Comparison of ENCODE assay signal across 15 cellular contexts in the genomic region with DNA sequence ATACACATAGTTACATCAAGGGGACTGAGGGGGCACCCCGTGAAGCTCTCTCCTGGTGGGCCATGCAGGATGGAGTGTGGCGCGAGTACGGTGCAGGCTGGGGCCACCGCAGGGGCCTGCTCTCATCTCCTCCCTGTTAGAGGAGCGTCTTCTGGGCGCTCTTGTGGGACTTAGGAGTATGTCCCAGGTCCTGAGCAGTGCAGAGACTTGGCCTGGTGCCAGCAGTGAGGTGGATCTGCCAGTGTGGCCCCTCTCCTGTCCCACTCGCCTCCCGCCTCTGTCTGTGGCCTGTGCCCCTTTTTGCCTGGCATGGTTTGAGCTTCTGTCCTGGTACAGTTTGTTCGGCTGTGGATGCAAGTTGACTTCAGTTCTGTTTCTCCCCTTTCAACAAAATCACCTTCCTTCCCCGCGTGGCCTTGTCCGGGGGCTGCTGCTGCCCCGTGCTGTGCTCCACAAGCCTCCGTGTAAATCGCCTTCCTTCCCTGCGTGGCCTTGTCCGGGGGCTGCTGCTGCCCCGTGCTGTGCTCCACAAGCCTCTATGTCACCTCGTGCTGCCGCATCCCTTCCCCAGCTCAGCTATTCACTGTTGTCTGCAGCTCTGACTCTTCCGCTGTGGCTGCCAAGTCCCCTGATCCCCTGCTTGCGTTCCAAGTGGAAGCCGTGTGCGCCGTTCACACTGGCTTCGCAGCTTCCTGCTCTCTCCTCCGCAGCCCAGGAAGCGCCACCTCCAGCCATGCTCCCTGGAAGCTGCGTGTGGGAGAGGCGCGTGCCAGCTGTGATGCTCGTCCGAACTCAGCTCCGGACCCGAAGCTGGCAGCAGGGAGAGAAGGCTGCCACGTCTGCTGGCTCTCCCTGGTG. TPM values are rescaled to one million over a fixed set of nuclear protein-coding genes. Genes with fewer than 3 reads are reported as not detected.
A peak's percentile ranks its signal among the peaks of the same experiment; 100 is the strongest.
DNase-seq lines count a peak whose midpoint lies in the region; ATAC-seq and TF ChIP-seq lines count a peak whose summit lies in the region.
"Had no signal": no experiment of that assay in that cellular context is flagged by ENCODE, and none has a peak within 500 bp of the region (broad histone marks: within the 10 kb centered on the region; RNA-seq: fewer than 3 reads in every experiment).

No MANE protein-coding gene starts in this region.

- BruUV-seq in OCI-LY7 (replicated peaks; lab: Mats Ljungman, UMichigan), result no TSS peak
- BruUV-seq in Caco-2 (replicated peaks; lab: Mats Ljungman, UMichigan), result no TSS peak

- no peak overlapping the region for H3K4me3 Mint-ChIP-seq in Caco-2 (ENCODE audit: unreplicated experiment)
- H3K4me3 Mint-ChIP-seq: mesothelial cell of epicardium, T-cell had no signal

- no peaks in the 10 kb centered on the region for H3K36me3 ChIP-seq in right atrium auricular region
- H3K36me3 ChIP-seq in gastrocnemius medialis, result no peaks in the 10 kb centered on the region
- H3K36me3 ChIP-seq in OCI-LY7 (ENCODE audit: insufficient read depth, low read length), result no peaks in the 10 kb centered on the region
- H3K36me3 ChIP-seq in Caco-2 (ENCODE audit: control insufficient read depth, insufficient read depth, low read length), result no peaks in the 10 kb centered on the region

- intact Hi-C loops in gastrocnemius medialis (cut with DNase I; ENCODE audit: low total_unique reads) (no loop called here), OCI-LY7 (cut with micrococcal nuclease; ENCODE audit: unreplicated experiment) (no loop called here), Caco-2 (cut with micrococcal nuclease; ENCODE audit: unreplicated experiment) (no loop called here)

- TF ChIP-seq CTCF in right atrium auricular region (IDR thresholded peaks at IDR 0.05) (peak in 1 of 2 donors; percentile 12), gastrocnemius medialis (IDR thresholded peaks at IDR 0.05 in 4 of 5, conservative IDR thresholded peaks at IDR 0.05 in 1 of 5) (no peak), OCI-LY7 (conservative IDR thresholded peaks at IDR 0.05; ENCODE audit: low read length) (no peak), GM20000 (IDR thresholded peaks at IDR 0.05; ENCODE audit: extremely low read depth, missing control alignments) (no peak), Caco-2 (IDR thresholded peaks at IDR 0.05; ENCODE audit: insufficient read depth in 1 of 2, low read depth in 1 of 2, low read length in 1 of 2, severe bottlenecking in 1 of 2, unreplicated experiment in 1 of 2) (no peak)

- peak; percentile 56 to 61 for ATAC-seq in gastrocnemius medialis
- ATAC-seq: Panc1, T-cell had no signal

- no peaks in the 10 kb centered on the region for H3K4me1 Mint-ChIP-seq in Caco-2 (ENCODE audit: low read depth, unreplicated experiment)

- H3K27me3 ChIP-seq in right atrium auricular region (no peaks in the 10 kb centered on the region), gastrocnemius medialis (no peaks in the 10 kb centered on the region), Caco-2 (replicated peaks; ENCODE audit: control insufficient read depth, insufficient read depth, low read length) (no peaks in the 10 kb centered on the region; the same call in 1 of the 2 replicates)

- H3K9me2 ChIP-seq in OCI-LY7 (ENCODE audit: insufficient read depth, low read length), result no peaks in the 10 kb centered on the region

- no peak for TF ChIP-seq POLR2A in gastrocnemius medialis (IDR thresholded peaks at IDR 0.05)

- peak overlapping the region; percentile 66 to 71 for H3K27ac ChIP-seq in right atrium auricular region
- no peak overlapping the region for H3K27ac ChIP-seq in gastrocnemius medialis
- H3K27ac ChIP-seq in OCI-LY7 (ENCODE audit: low read depth, low read length, poor library complexity, severe bottlenecking), result no peak overlapping the region

- no peak overlapping the region for H3K4me2 ChIP-seq in OCI-LY7 (ENCODE audit: low read length)

- no peak overlapping the region for H3K27ac Mint-ChIP-seq in Caco-2 (ENCODE audit: unreplicated experiment)
- H3K27ac Mint-ChIP-seq: mesothelial cell of epicardium had no signal

- H2AFZ ChIP-seq in OCI-LY7 (ENCODE audit: low read length), result no peak overlapping the region

- in situ Hi-C loops in G401 (cut with HindIII; ENCODE audit: low sequenced_read_pairs) (no loop called here), gastrocnemius medialis (cut with MboI; ENCODE audit: low sequenced_read_pairs in 4 of 4) (no loop called here)

- no peaks in the 10 kb centered on the region for H3K9me3 ChIP-seq in right atrium auricular region
- H3K9me3 ChIP-seq in gastrocnemius medialis, result no peaks in the 10 kb centered on the region
- no peaks in the 10 kb centered on the region for H3K9me3 ChIP-seq in OCI-LY7 (ENCODE audit: low read length)
- H3K9me3 ChIP-seq in Caco-2, result no peaks in the 10 kb centered on the region

- peaks cover 16% of the 10 kb centered on the region for H3K27me3 Mint-ChIP-seq in Caco-2 (ENCODE audit: insufficient read depth, unreplicated experiment)
- H3K27me3 Mint-ChIP-seq: T-cell had no signal

- CTCF ChIA-PET in OCI-LY7 (lab: Charles Lee; ENCODE audit: unreplicated experiment), result no interaction called here
- CTCF ChIA-PET in Caco-2 (lab: Charles Lee), result no interaction called here

- POLR2A ChIA-PET in OCI-LY7 (lab: Charles Lee), result no interaction called here
- POLR2A ChIA-PET in Caco-2 (lab: Charles Lee), result no interaction called here

- H3K4me3 ChIP-seq in right atrium auricular region, result peak overlapping the region in 1 of 2 donors; percentile 14
- H3K4me3 ChIP-seq in gastrocnemius medialis, result peak overlapping the region in 2 of 4 donors; percentile 11 to 15
- no peak overlapping the region for H3K4me3 ChIP-seq in OCI-LY7 (ENCODE audit: low read depth, low read length, poor library complexity, severe bottlenecking)
- H3K4me3 ChIP-seq in Caco-2 (ENCODE audit: low read depth, low read length), result no peak overlapping the region

- H3K9me3 Mint-ChIP-seq in Caco-2 (ENCODE audit: unreplicated experiment), result no peaks in the 10 kb centered on the region
- H3K9me3 Mint-ChIP-seq: mesothelial cell of epicardium, T-cell had no signal

- H3K4me1 ChIP-seq in right atrium auricular region, result peaks cover 0 to 45% of the 10 kb centered on the region in 2 donors
- H3K4me1 ChIP-seq in gastrocnemius medialis, result peaks cover 16 to 31% of the 10 kb centered on the region in 2 donors
- no peaks in the 10 kb centered on the region for H3K4me1 ChIP-seq in OCI-LY7 (ENCODE audit: insufficient read depth, low read length, poor library complexity, severe bottlenecking)
- no peaks in the 10 kb centered on the region for H3K4me1 ChIP-seq in Caco-2

- H3K79me2 ChIP-seq in OCI-LY7 (ENCODE audit: insufficient read depth, low read depth, low read length), result no peaks in the 10 kb centered on the region

- H3K36me3 Mint-ChIP-seq in Caco-2 (ENCODE audit: insufficient read depth, unreplicated experiment), result peaks cover 4% of the 10 kb centered on the region
- H3K36me3 Mint-ChIP-seq: mesothelial cell of epicardium, T-cell had no signal

- peak; percentile 84 for DNase-seq in G401 (ENCODE audit: low spot score)
- DNase-seq in anterior cingulate cortex (lab: John Stamatoyannopoulos, UW), result peak in 37 of 58 donors; percentile 19 to 65 (median 43)
- peak; percentile 73 for DNase-seq in right atrium auricular region (ENCODE audit: low spot score)
- peak; percentile 16 to 40 for DNase-seq in gastrocnemius medialis
- no peak for DNase-seq in OCI-LY7 (ENCODE audit: low spot score)
- DNase-seq in GM20000 (ENCODE audit: low spot score), result no peak
- no peak for DNase-seq in Caco-2
- DNase-seq: amniotic stem cell; KBM-7; NCI-H1436 treated with DMSO at 0.1 percent for 48 hours; NCI-H524 treated with DMSO at 0.1 percent for 48 hours; stimulated activated CD4-positive, alpha-beta T cell treated with anti-CD3 and anti-CD28 coated beads, Interleukin-4, amount 100 ng/mL, for 1 hour; T-cell had no signal

- H4K20me1 ChIP-seq in OCI-LY7 (ENCODE audit: insufficient read depth, low read length), result no peaks in the 10 kb centered on the region

RNA-seq across cellular contexts. Expression of a gene that starts 13.7 kb away (rescaled TPM):
- 0.06 TPM in 1 of 2 replicates, not detected in the other for total RNA-seq in G401 (2014; rRNA removed; shearing (Covaris generic))
- total RNA-seq in right atrium auricular region (10 to 100 TPM; 33.1 to 41.2 TPM), gastrocnemius medialis (10 to 100 TPM in 1 of 4 donors, 1 to 10 TPM in 3; 3.9 to 11.1 (median 6.5) TPM), OCI-LY7 (2022) (26.2 and 31.6 TPM in 2 replicates), Caco-2 (2022) (1.2 and 1.5 TPM in 2 replicates)
- 43.8 and 45.8 TPM in 2 replicates for total RNA-seq in OCI-LY7 (2014; rRNA removed; shearing (Covaris generic))

Comparison
In these comparisons a context has a peak if more than half of its experiments do, and no peak if none do; other contexts are left out.
1. DNase-seq: peak in G401 (single experiment), anterior cingulate cortex (37 of 58), right atrium auricular region (single experiment) and gastrocnemius medialis (2 of 2); none in OCI-LY7 (single experiment), GM20000 (single experiment) and Caco-2 (0 of 2).
2. H3K27ac ChIP-seq: peak in right atrium auricular region (2 of 2); none in gastrocnemius medialis (0 of 4) and OCI-LY7 (single experiment).